Comparison of ENCODE assay signal across 9 cellular contexts in genomic region chr20:21102691-21103311, GRCh38. TPM values are rescaled to one million over a fixed set of nuclear protein-coding genes. Genes with fewer than 3 reads are reported as not detected.
DNase-seq lines count a peak whose midpoint lies in the region; ATAC-seq and TF ChIP-seq lines count a peak whose summit lies in the region.
"Had no signal": no experiment of that assay in that cellular context is flagged by ENCODE, and none has a peak within 500 bp of the region (broad histone marks: within the 10 kb centered on the region; RNA-seq: fewer than 3 reads in every experiment).

No MANE protein-coding gene starts in this region.

- H3K9me3 ChIP-seq in OCI-LY7 (ENCODE audit: low read length) = no peaks in the 10 kb centered on the region

- H3K9me2 ChIP-seq in OCI-LY7 (ENCODE audit: insufficient read depth, low read length) = no peaks in the 10 kb centered on the region

- no peaks in the 10 kb centered on the region for H4K20me1 ChIP-seq in OCI-LY7 (ENCODE audit: insufficient read depth, low read length)

- no peaks in the 10 kb centered on the region for H3K79me2 ChIP-seq in OCI-LY7 (ENCODE audit: insufficient read depth, low read depth, low read length)

- WGBS in urinary bladder = 1% methylated on average over 35 of the region's 35 CpGs

- H2AFZ ChIP-seq in OCI-LY7 (ENCODE audit: low read length) = peak overlapping the region; percentile 70; the same call in 1 of the 2 replicates

- peaks cover 35% of the 10 kb centered on the region for H3K4me1 ChIP-seq in OCI-LY7 (ENCODE audit: insufficient read depth, low read length, poor library complexity, severe bottlenecking)
- peaks cover 3% of the 10 kb centered on the region for H3K4me1 ChIP-seq in urinary bladder (ENCODE audit: insufficient read depth)

- no TSS peak for BruUV-seq in OCI-LY7 (replicated peaks; lab: Mats Ljungman, UMichigan)

- TF ChIP-seq CTCF in OCI-LY7 (conservative IDR thresholded peaks at IDR 0.05; ENCODE audit: low read length) (no peak), coronary artery (IDR thresholded peaks at IDR 0.05) (no peak)

- intact Hi-C loops in OCI-LY7 (cut with micrococcal nuclease; ENCODE audit: unreplicated experiment) = no loop called here

- CTCF ChIA-PET in OCI-LY7 (lab: Charles Lee; ENCODE audit: unreplicated experiment) = no interaction called here

- H3K36me3 ChIP-seq in OCI-LY7 (ENCODE audit: insufficient read depth, low read length) = no peaks in the 10 kb centered on the region
- H3K36me3 ChIP-seq in urinary bladder (ENCODE audit: insufficient read depth) = no peaks in the 10 kb centered on the region

- ATAC-seq in HG02870 (IDR thresholded peaks at IDR 0.05; ENCODE audit: unreplicated experiment) = no peak

- no peak overlapping the region for H3K27ac ChIP-seq in OCI-LY7 (ENCODE audit: low read depth, low read length, poor library complexity, severe bottlenecking)
- no peak overlapping the region for H3K27ac ChIP-seq in coronary artery
- H3K27ac ChIP-seq in urinary bladder (ENCODE audit: low read depth) = no peak overlapping the region

- POLR2A ChIA-PET in OCI-LY7 (lab: Charles Lee) = interaction anchor here (0.7 kb wide), 1 partner anchor 186 kb away, joined by 3 read pairs; no protein-coding TSS in a partner anchor

- H3K4me2 ChIP-seq in OCI-LY7 (ENCODE audit: low read length) = peak overlapping the region; percentile 47

- DNase-seq in NCI-H82 (lab: John Stamatoyannopoulos, UW) (peak; percentile 58), NCI-H82 treated with DMSO at 0.1 percent for 48 hours (lab: John Stamatoyannopoulos, UW; ENCODE audit: unreplicated experiment) (no peak), OCI-LY7 (ENCODE audit: low spot score) (peak; percentile 37), coronary artery (ENCODE audit: low spot score) (no peak), mucosa of gallbladder (ENCODE audit: low spot score) (peak; percentile 24)
- DNase-seq in activated CD4-positive, CD25-positive, alpha-beta regulatory T cell (lab: John Stamatoyannopoulos, UW) = no peak

- peak overlapping the region; percentile 45 for H3K4me3 ChIP-seq in OCI-LY7 (ENCODE audit: low read depth, low read length, poor library complexity, severe bottlenecking)
- H3K4me3 ChIP-seq in coronary artery = peak overlapping the region; percentile 69
- peak overlapping the region; percentile 3 for H3K4me3 ChIP-seq in urinary bladder (ENCODE audit: low read depth, low read length)

RNA-seq across cellular contexts. Expression of gene LINC00237, which starts 3.4 kb away (rescaled TPM):
- total RNA-seq in OCI-LY7 (2014; rRNA removed; shearing (Covaris generic)) = not detected in 2 replicates
- total RNA-seq in OCI-LY7 (2022) (not detected in 2 replicates), mucosa of gallbladder (not detected), urinary bladder (not detected)
- not detected for polyA plus RNA-seq in urinary bladder
- polyA plus RNA-seq: BJ had no signal

RNA-seq across cellular contexts. Expression of gene KIZ, which starts 23.1 kb away (rescaled TPM):
- total RNA-seq in OCI-LY7 (2014; rRNA removed; shearing (Covaris generic)) = 16.0 and 21.6 TPM in 2 replicates
- total RNA-seq in OCI-LY7 (2022) = 23.7 and 34.1 TPM in 2 replicates
- 23.5 TPM for total RNA-seq in mucosa of gallbladder
- total RNA-seq in urinary bladder = 32.9 TPM
- polyA plus RNA-seq in urinary bladder = 38.1 TPM

Comparison
In these comparisons a context has a peak if more than half of its experiments do, and no peak if none do; other contexts are left out.
1. DNase-seq: peak in NCI-H82 (single experiment), OCI-LY7 (single experiment) and mucosa of gallbladder (single experiment); none in NCI-H82 treated with DMSO at 0.1 percent for 48 hours (single experiment), coronary artery (single experiment) and activated CD4-positive, CD25-positive, alpha-beta regulatory T cell (0 of 4).
2. H3K4me3 ChIP-seq: peak in every context shown above with its lines; median percentile 69 in coronary artery; 45 in OCI-LY7; 3 in urinary bladder.